In the genomic region with DNA sequence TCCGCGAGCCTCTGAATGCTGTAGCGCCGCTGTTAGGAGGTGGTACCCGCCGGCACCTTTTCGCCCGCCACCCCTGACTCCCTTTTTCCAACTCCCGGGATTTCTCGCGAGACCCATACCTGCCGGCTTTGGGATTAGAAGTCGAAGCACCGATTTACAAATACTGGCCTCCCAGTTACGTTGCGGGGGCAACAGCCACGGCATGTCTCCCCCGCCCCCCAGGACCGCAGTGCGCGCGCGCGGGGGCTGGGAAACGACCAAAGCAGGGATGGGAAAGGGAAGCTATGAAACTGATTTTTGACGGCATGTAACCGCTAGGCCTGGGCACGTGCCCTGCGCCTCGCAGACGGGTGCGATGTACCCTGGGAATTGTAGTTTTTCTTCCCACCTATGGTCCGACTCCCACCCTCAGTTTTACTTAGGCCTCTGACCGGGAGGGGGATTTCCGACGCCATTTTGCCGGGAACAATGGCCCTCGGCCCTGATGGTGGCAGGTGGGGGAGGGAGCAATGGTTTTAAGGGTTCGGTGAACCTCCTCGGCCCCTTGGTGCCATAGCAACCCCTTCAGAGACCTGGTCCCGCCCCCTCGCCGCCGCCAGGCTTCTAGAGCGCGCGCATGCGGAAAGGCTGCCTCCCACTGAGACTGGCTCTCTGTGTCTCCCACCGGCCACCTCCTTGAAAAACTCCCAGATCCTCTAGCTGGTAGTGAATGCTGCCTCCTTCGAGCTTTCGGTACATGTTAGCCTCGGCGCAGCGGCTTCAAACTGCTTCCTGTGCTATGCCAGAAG, we compare ENCODE assay signal across 8 cellular contexts. TPM values are rescaled to one million over a fixed set of nuclear protein-coding genes. Genes with fewer than 3 reads are reported as not detected.
DNase-seq lines count a peak whose midpoint lies in the region; ATAC-seq, FAIRE-seq and TF ChIP-seq lines count a peak whose summit lies in the region.

No MANE protein-coding gene starts in this region.

- H4K20me1 ChIP-seq in HepG2 (ENCODE audit: insufficient read depth, low read length) = no peaks in the 10 kb centered on the region

- no peaks in the 10 kb centered on the region for H3K79me2 ChIP-seq in HepG2 (ENCODE audit: insufficient read depth, low read length)

- ATAC-seq in HepG2 (no peak), thoracic aorta (ENCODE audit: insufficient number of reproducible peaks, low FRiP score, low read depth) (peak; percentile 51), GM19452 (IDR thresholded peaks at IDR 0.05; ENCODE audit: unreplicated experiment) (no peak)

- no peak overlapping the region for H3K9ac ChIP-seq in liver (ENCODE audit: low read depth in 1 of 2, low read length in 2 of 2)
- H3K9ac ChIP-seq in HepG2 (ENCODE audit: insufficient read depth, low read depth, low read length) = no peak overlapping the region

- H3K4me1 ChIP-seq in liver (ENCODE audit: control insufficient read depth in 4 of 4, insufficient read depth in 4 of 4, low read length in 3 of 4) = peaks cover 7 to 20% (median 12%) of the 10 kb centered on the region in 4 donors
- 0 out of 2 replicates have a peak, but pooled peaks cover 6% of the 10 kb centered on the region for H3K4me1 ChIP-seq in HepG2 (ENCODE audit: insufficient read depth, low read length)
- no peaks in the 10 kb centered on the region for H3K4me1 ChIP-seq in thoracic aorta (ENCODE audit: control insufficient read depth in 1 of 2, low read depth in 2 of 2)

- no peak for TF ChIP-seq CTCF in liver (IDR thresholded peaks at IDR 0.05; ENCODE audit: low read depth, low read length, missing input control)
- TF ChIP-seq CTCF in HepG2 (CRISPR knock-in tag; IDR thresholded peaks at IDR 0.05) = no peak
- TF ChIP-seq CTCF in fibroblast of villous mesenchyme (IDR thresholded peaks at IDR 0.05; ENCODE audit: insufficient read depth, low read depth, low read length) = no peak
- no peak for TF ChIP-seq CTCF in neural crest cell (conservative IDR thresholded peaks at IDR 0.05)
- no peak for TF ChIP-seq CTCF in thoracic aorta (IDR thresholded peaks at IDR 0.05)

- H3K27me3 Mint-ChIP-seq in neural crest cell (ENCODE audit: low read depth) = no peaks in the 10 kb centered on the region

- intact Hi-C loops in HepG2 (cut with micrococcal nuclease; ENCODE audit: unreplicated experiment) = no loop called here

- no peaks in the 10 kb centered on the region for H3K36me3 ChIP-seq in liver (ENCODE audit: control insufficient read depth in 4 of 4, insufficient read depth in 3 of 4, low read depth in 1 of 4, low read length in 3 of 4)
- H3K36me3 ChIP-seq in HepG2 (replicated peaks in 1 of 2; ENCODE audit: control insufficient read depth in 1 of 2, insufficient read depth in 2 of 2, low read length in 2 of 2) = no peaks in the 10 kb centered on the region
- no peaks in the 10 kb centered on the region for H3K36me3 ChIP-seq in thoracic aorta

- H3K27me3 ChIP-seq in liver (ENCODE audit: control insufficient read depth in 4 of 4, insufficient read depth in 4 of 4, low read length in 3 of 4) = peaks cover 0 to 2% (median 0%) of the 10 kb centered on the region in 4 donors
- peaks cover 1 to 10% of the 10 kb centered on the region in 2 experiments; a peak in 2 of 5 replicates for H3K27me3 ChIP-seq in HepG2 (ENCODE audit: control insufficient read depth in 1 of 2, insufficient read depth in 2 of 2, low read length in 2 of 2)
- no peaks in the 10 kb centered on the region for H3K27me3 ChIP-seq in thoracic aorta (replicated peaks; ENCODE audit: insufficient read depth)

- H3K9me3 Mint-ChIP-seq in neural crest cell = peaks cover 3% of the 10 kb centered on the region

- peaks cover 9% of the 10 kb centered on the region for H3K36me3 Mint-ChIP-seq in neural crest cell (ENCODE audit: low read depth)

- no peak for TF ChIP-seq POLR2A in HepG2 (IDR thresholded peaks at IDR 0.05; ENCODE audit: insufficient read depth in 1 of 2, low read depth in 2 of 2, low read length in 2 of 2)

- H3K4me2 ChIP-seq in HepG2 (ENCODE audit: low read depth, low read length) = no peak overlapping the region

- H3K9me3 ChIP-seq in liver (ENCODE audit: control insufficient read depth in 4 of 4, low read length in 3 of 4) (no peaks in the 10 kb centered on the region), HepG2 (ENCODE audit: low read length) (no peaks in the 10 kb centered on the region), thoracic aorta (no peaks in the 10 kb centered on the region)

- H3K27ac Mint-ChIP-seq in neural crest cell (ENCODE audit: unreplicated experiment) = peak overlapping the region; percentile 96

- no peak overlapping the region for H2AFZ ChIP-seq in HepG2 (ENCODE audit: low read length)

- H3K4me1 Mint-ChIP-seq in neural crest cell = peaks cover 39% of the 10 kb centered on the region

- TF ChIP-seq EP300 in HepG2 (IDR thresholded peaks at IDR 0.05; ENCODE audit: low read depth in 2 of 2, low read length in 2 of 2) (no peak), HepG2 (CRISPR knock-in tag; IDR thresholded peaks at IDR 0.05; ENCODE audit: borderline replicate concordance) (no peak)

- H3K4me3 Mint-ChIP-seq in neural crest cell = peak overlapping the region; percentile 100

- BruUV-seq in HepG2 (replicated peaks; lab: Mats Ljungman, UMichigan) = no TSS peak

- peak overlapping the region; percentile 29 to 53 for H3K27ac ChIP-seq in liver (ENCODE audit: low read depth in 1 of 2, low read length in 2 of 2)
- H3K27ac ChIP-seq in HepG2 (ENCODE audit: extremely low read length, insufficient read depth, low read length) = no peak overlapping the region
- peak overlapping the region; percentile 84 to 87 for H3K27ac ChIP-seq in thoracic aorta

- FAIRE-seq in HepG2 (lab: Jason Lieb, UNC) = no peak

- no peak for TF ChIP-seq RAD21 in liver (IDR thresholded peaks at IDR 0.05)
- TF ChIP-seq RAD21 in HepG2 (CRISPR knock-in tag; IDR thresholded peaks at IDR 0.05) = no peak

- DNase-seq in HepG2 (ENCODE audit: low spot score) = no peak
- peak; percentile 62 for DNase-seq in NCI-H524 treated with DMSO at 0.1 percent for 48 hours (lab: John Stamatoyannopoulos, UW)
- DNase-seq in activated T-helper 9 cell treated with anti-CD3 and anti-CD28 coated beads, Interleukin-2, amount 50 U/mL, for 16 hours (ENCODE audit: low read depth) = peak; percentile 6
- DNase-seq in fibroblast of villous mesenchyme (ENCODE audit: low read depth) = peak; percentile 25
- peak; percentile 68 for DNase-seq in neural crest cell (ENCODE audit: low read depth, low spot score)
- no peak for DNase-seq in thoracic aorta (ENCODE audit: low spot score)

- in situ Hi-C loops in HepG2 (cut with HindIII; ENCODE audit: extremely low pct_ligation_motif_present, low pct_unique_long_range_greater_than_20kb) = no loop called here

- POLR2A ChIA-PET in HepG2 (lab: Yijun Ruan, JAX) = no interaction called here

- CTCF ChIA-PET in HepG2 (lab: Yijun Ruan, JAX; ENCODE audit: low intra/inter-chr PET ratio, low total read pairs) = no interaction called here

- 16% methylated on average over 54 of the region's 54 CpGs for WGBS in liver
- WGBS in HepG2 (ENCODE audit: low lambda C conversion rate) = 87% methylated on average over 38 of the region's 54 CpGs

- peak overlapping the region in 2 of 3 donors; percentile 58 to 88 for H3K4me3 ChIP-seq in liver (ENCODE audit: low read depth in 1 of 3, low read length in 3 of 3)
- no peak overlapping the region for H3K4me3 ChIP-seq in HepG2 (replicated peaks in 1 of 3; ENCODE audit: insufficient read depth in 1 of 3, low read depth in 2 of 3, low read length in 3 of 3)
- H3K4me3 ChIP-seq in fibroblast of villous mesenchyme (ENCODE audit: low read depth, low read length) = peak overlapping the region; percentile 55
- peak overlapping the region; percentile 86 for H3K4me3 ChIP-seq in thoracic aorta

TF ChIP-seq in liver, 16 proteins besides CTCF, POLR2A, EP300 and RAD21 (continues in another document):
- no peak for TF ChIP-seq ATF3 (IDR thresholded peaks at IDR 0.05)

TF ChIP-seq in HepG2, 621 proteins besides CTCF, POLR2A, EP300 and RAD21 (continues in another document):
- TF ChIP-seq ISL2 (CRISPR knock-in tag; IDR thresholded peaks at IDR 0.05) = no peak
- TF ChIP-seq ZBTB8A (CRISPR knock-in tag; IDR thresholded peaks at IDR 0.05; ENCODE audit: borderline replicate concordance, low read depth) = no peak
- no peak for TF ChIP-seq MBD4 (IDR thresholded peaks at IDR 0.05; ENCODE audit: borderline replicate concordance, low read length)

RNA-seq across cellular contexts. Expression of gene WNK3, which starts 0.8 kb away (rescaled TPM):
- 10 to 100 TPM in 1 of 2 donors, 1 to 10 TPM in 1; 4.3 to 11.9 TPM for total RNA-seq in liver
- polyA plus RNA-seq in liver = 10 to 100 TPM in 1 of 2 donors, 1 to 10 TPM in 1; 1.7 to 10.7 TPM
- 0.62 and 1.2 TPM in 2 replicates for total RNA-seq in HepG2 (2016; rRNA removed; fragmentation: Illumina TruSeq; extraction: Trizol)
- total RNA-seq in HepG2 (2016; cell fraction: cytosol; rRNA removed; fragmentation: Illumina TruSeq; extraction: Trizol; ENCODE audit: low read depth) = 0.18 and 0.20 TPM in 2 replicates
- total RNA-seq in HepG2 (2016; cell fraction: insoluble cytoplasmic fraction; rRNA removed; fragmentation: Illumina TruSeq; extraction: Trizol) = 0.61 and 1.1 TPM in 2 replicates
- total RNA-seq in HepG2 (2016; cell fraction: membrane; rRNA removed; fragmentation: Illumina TruSeq; extraction: Trizol) = 0.24 and 0.31 TPM in 2 replicates
- 0.56 and 0.71 TPM in 2 replicates for total RNA-seq in HepG2 (2016; cell fraction: nucleus; rRNA removed; fragmentation: Illumina TruSeq; extraction: Trizol)
- 0.12 and 0.14 TPM in 2 replicates for polyA plus RNA-seq in HepG2 (2011; rRNA removed)
- polyA plus RNA-seq in HepG2 (2011; cell fraction: cytosol; rRNA removed) = 0.05 and 0.09 TPM in 2 replicates
- 0.11 and 0.29 TPM in 2 replicates for polyA plus RNA-seq in HepG2 (2011; cell fraction: nucleus; rRNA removed)
- polyA plus RNA-seq in HepG2 (2012) = 0.07 and 0.11 TPM in 2 replicates
- 0.01 TPM in 2 replicates for polyA plus RNA-seq in HepG2 (2016; cell fraction: cytosol; fragmentation: Illumina TruSeq; extraction: Trizol; ENCODE audit: low read depth)
- 0.29 TPM in 2 replicates for polyA plus RNA-seq in HepG2 (2016; cell fraction: insoluble cytoplasmic fraction; fragmentation: Illumina TruSeq; extraction: Trizol; ENCODE audit: low read depth)
- polyA plus RNA-seq in HepG2 (2016; cell fraction: membrane; fragmentation: Illumina TruSeq; extraction: Trizol; ENCODE audit: low read depth) = 0.05 and 0.09 TPM in 2 replicates
- 0.49 and 0.51 TPM in 2 replicates for polyA plus RNA-seq in HepG2 (2016; cell fraction: nucleus; fragmentation: Illumina TruSeq; extraction: Trizol; ENCODE audit: insufficient read depth, low read depth)
- 0.02 and 0.08 TPM in 2 replicates for polyA minus RNA-seq in HepG2 (2011; rRNA and poly(A)+ RNA removed; ENCODE audit: low replicate concordance)
- 0.09 and 0.30 TPM in 2 replicates for polyA minus RNA-seq in HepG2 (2011; cell fraction: cytosol; rRNA and poly(A)+ RNA removed)
- 0.39 and 0.99 TPM in 2 replicates for polyA minus RNA-seq in HepG2 (2011; cell fraction: nucleus; rRNA and poly(A)+ RNA removed)
- 0.64 and 1.7 TPM in 2 replicates for total RNA-seq in fibroblast of villous mesenchyme
- total RNA-seq in neural crest cell = 29.3 and 30.7 TPM in 2 replicates
- 1 to 10 TPM; 2.8 to 3.7 TPM for total RNA-seq in thoracic aorta

Comparison
In these comparisons a context has a peak if more than half of its experiments do, and no peak if none do; other contexts are left out.
1. H3K4me3 ChIP-seq: peak in liver (2 of 3), fibroblast of villous mesenchyme (single experiment) and thoracic aorta (single experiment); none in HepG2 (0 of 3).
2. DNase-seq: peak in NCI-H524 treated with DMSO at 0.1 percent for 48 hours (single experiment), activated T-helper 9 cell treated with anti-CD3 and anti-CD28 coated beads, Interleukin-2, amount 50 U/mL, for 16 hours (single experiment), fibroblast of villous mesenchyme (single experiment) and neural crest cell (single experiment); none in HepG2 (single experiment) and thoracic aorta (single experiment).